15 cellular contexts compared by ENCODE assay signal in genomic region chr12:49821375-49822287, GRCh38. TPM values are rescaled to one million over a fixed set of nuclear protein-coding genes. Genes with fewer than 3 reads are reported as not detected.
DNase-seq lines count a peak whose midpoint lies in the region; ATAC-seq and TF ChIP-seq lines count a peak whose summit lies in the region.
"Had no signal": no experiment of that assay in that cellular context is flagged by ENCODE, and none has a peak within 500 bp of the region (broad histone marks: within the 10 kb centered on the region; RNA-seq: fewer than 3 reads in every experiment).

No MANE protein-coding gene starts in this region.

- ATAC-seq in activated naive CD8-positive, alpha-beta T cell treated with anti-CD3 and anti-CD28 coated beads, Interleukin-2, amount 10 ng/mL, durations not matched to agents 7 days and 5 days (ENCODE audit: low read depth), result no peak
- ATAC-seq: HCT116 had no signal

- TF ChIP-seq CTCF in HFFc6 (IDR thresholded peaks at IDR 0.05) (no peak), neural crest cell (conservative IDR thresholded peaks at IDR 0.05) (no peak)

- POLR2A ChIA-PET in activated naive CD8-positive, alpha-beta T cell treated with anti-CD3 and anti-CD28 coated beads, Interleukin-2, amount 10 ng/mL, durations not matched to agents 7 days and 5 days (lab: Charles Lee), result interaction anchor here (0.6 to 1.2 kb wide), 4 partner anchors 18 to 211 kb away, joined by 3 to 5 read pairs (median 4); partner anchors contain the start of genes BCDIN3D and TMBIM6

- no peaks in the 10 kb centered on the region for H3K9me3 Mint-ChIP-seq in T-helper 2 cell treated with Interferon-gamma antibody and Interleukin-4, amounts not matched to agents 5 μg/mL and 100 μg/mL, for 36 hours
- H3K9me3 Mint-ChIP-seq in HFFc6 (no peaks in the 10 kb centered on the region), neural crest cell (no peaks in the 10 kb centered on the region)
- H3K9me3 Mint-ChIP-seq in activated naive CD8-positive, alpha-beta T cell treated with anti-CD3 and anti-CD28 coated beads, Interleukin-2, amount 10 ng/mL, durations not matched to agents 7 days and 5 days, result no peaks in the 10 kb centered on the region
- H3K9me3 Mint-ChIP-seq: nephron progenitor cell had no signal

- peaks cover 16% of the 10 kb centered on the region for H3K4me1 Mint-ChIP-seq in T-helper 2 cell treated with Interferon-gamma antibody and Interleukin-4, amounts not matched to agents 5 μg/mL and 100 μg/mL, for 36 hours (ENCODE audit: low read depth)
- H3K4me1 Mint-ChIP-seq in HFFc6 (ENCODE audit: low read depth) (peaks cover 64% of the 10 kb centered on the region), neural crest cell (peaks cover 33% of the 10 kb centered on the region)
- peaks cover 28% of the 10 kb centered on the region for H3K4me1 Mint-ChIP-seq in activated naive CD8-positive, alpha-beta T cell treated with anti-CD3 and anti-CD28 coated beads, Interleukin-2, amount 10 ng/mL, durations not matched to agents 7 days and 5 days

- H3K27me3 Mint-ChIP-seq in T-helper 2 cell treated with Interferon-gamma antibody and Interleukin-4, amounts not matched to agents 5 μg/mL and 100 μg/mL, for 36 hours (ENCODE audit: low read depth), result peaks cover 4% of the 10 kb centered on the region
- H3K27me3 Mint-ChIP-seq in HFFc6 (ENCODE audit: insufficient read depth) (no peaks in the 10 kb centered on the region), neural crest cell (ENCODE audit: low read depth) (no peaks in the 10 kb centered on the region)
- no peaks in the 10 kb centered on the region for H3K27me3 Mint-ChIP-seq in activated naive CD8-positive, alpha-beta T cell treated with anti-CD3 and anti-CD28 coated beads, Interleukin-2, amount 10 ng/mL, durations not matched to agents 7 days and 5 days

- no peak for DNase-seq in T-helper 2 cell treated with Interferon-gamma antibody and Interleukin-4, amounts not matched to agents 5 μg/mL and 100 μg/mL, for 36 hours (ENCODE audit: low spot score)
- DNase-seq in T-helper 2 cell, result no peak
- no peak for DNase-seq in HFFc6
- no peak for DNase-seq in activated naive CD8-positive, alpha-beta T cell treated with anti-CD3 and anti-CD28 coated beads, Interleukin-2, amount 10 ng/mL, durations not matched to agents 7 days and 5 days
- no peak for DNase-seq in neural crest cell (ENCODE audit: low read depth, low spot score)
- no peak for DNase-seq in germinal center (ENCODE audit: low spot score)
- DNase-seq in NCI-H2107 (lab: John Stamatoyannopoulos, UW), result no peak
- DNase-seq in cerebellum (ENCODE audit: low spot score), result no peak
- DNase-seq: activated CD4-positive, alpha-beta T cell treated with anti-CD3 and anti-CD28 coated beads for 48 hours; activated naive CD4-positive, alpha-beta T cell; NCI-H1048; NCI-H2171 treated with DMSO at 0.1 percent for 48 hours; nephron progenitor cell; testis had no signal

- peak overlapping the region; percentile 40 for H3K4me3 Mint-ChIP-seq in T-helper 2 cell treated with Interferon-gamma antibody and Interleukin-4, amounts not matched to agents 5 μg/mL and 100 μg/mL, for 36 hours
- H3K4me3 Mint-ChIP-seq in HFFc6 (no peak overlapping the region), neural crest cell (peak overlapping the region; percentile 26)
- peak overlapping the region; percentile 53 for H3K4me3 Mint-ChIP-seq in activated naive CD8-positive, alpha-beta T cell treated with anti-CD3 and anti-CD28 coated beads, Interleukin-2, amount 10 ng/mL, durations not matched to agents 7 days and 5 days
- H3K4me3 Mint-ChIP-seq: nephron progenitor cell had no signal

- H3K36me3 Mint-ChIP-seq in T-helper 2 cell treated with Interferon-gamma antibody and Interleukin-4, amounts not matched to agents 5 μg/mL and 100 μg/mL, for 36 hours (ENCODE audit: low read depth), result peaks cover 1% of the 10 kb centered on the region
- no peaks in the 10 kb centered on the region for H3K36me3 Mint-ChIP-seq in HFFc6 (ENCODE audit: low read depth)
- peaks cover 9% of the 10 kb centered on the region for H3K36me3 Mint-ChIP-seq in activated naive CD8-positive, alpha-beta T cell treated with anti-CD3 and anti-CD28 coated beads, Interleukin-2, amount 10 ng/mL, durations not matched to agents 7 days and 5 days
- peaks cover 3% of the 10 kb centered on the region for H3K36me3 Mint-ChIP-seq in neural crest cell (ENCODE audit: low read depth)

- H3K27ac Mint-ChIP-seq in T-helper 2 cell treated with Interferon-gamma antibody and Interleukin-4, amounts not matched to agents 5 μg/mL and 100 μg/mL, for 36 hours, result no peak overlapping the region
- H3K27ac Mint-ChIP-seq in HFFc6 (peak overlapping the region; percentile 38; the same call in 1 of the 2 replicates), neural crest cell (ENCODE audit: unreplicated experiment) (no peak overlapping the region)
- peak overlapping the region; percentile 87 for H3K27ac Mint-ChIP-seq in activated naive CD8-positive, alpha-beta T cell treated with anti-CD3 and anti-CD28 coated beads, Interleukin-2, amount 10 ng/mL, durations not matched to agents 7 days and 5 days
- H3K27ac Mint-ChIP-seq: nephron progenitor cell had no signal

RNA-seq across cellular contexts. Expression of gene NCKAP5L, which starts 6.6 kb away (rescaled TPM):
- 10 to 100 TPM; 24.4 to 37.5 (median 25.0) TPM for total RNA-seq in HFFc6 (2021; fragmentation: NEBNext Ultra II Directional; extraction: Animal tissue kit (Norgen Biotek cat#: 25700))
- 10 to 100 TPM; 10.3 to 11.0 TPM for total RNA-seq in activated naive CD8-positive, alpha-beta T cell treated with anti-CD3 and anti-CD28 coated beads, Interleukin-2, amount 10 ng/mL, durations not matched to agents 7 days and 5 days
- 40.8 and 45.0 TPM in 2 replicates for total RNA-seq in neural crest cell
- total RNA-seq in cerebellum, result 18.4 TPM

RNA-seq across cellular contexts. Expression of gene BCDIN3D, which starts 21.3 kb away (rescaled TPM):
- 1 to 10 TPM; 1.5 to 2.9 (median 2.0) TPM for total RNA-seq in HFFc6 (2021; fragmentation: NEBNext Ultra II Directional; extraction: Animal tissue kit (Norgen Biotek cat#: 25700))
- total RNA-seq in activated naive CD8-positive, alpha-beta T cell treated with anti-CD3 and anti-CD28 coated beads, Interleukin-2, amount 10 ng/mL, durations not matched to agents 7 days and 5 days, result 10 to 100 TPM in 1 of 2 experiments, 1 to 10 TPM in 1; 9.3 to 11.4 TPM
- 7.9 and 9.6 TPM in 2 replicates for total RNA-seq in neural crest cell
- 5.0 TPM for total RNA-seq in cerebellum

Comparison
In these comparisons a context has a peak if more than half of its experiments do, and no peak if none do; other contexts are left out.
1. H3K27ac Mint-ChIP-seq: peak in HFFc6 (single experiment) and activated naive CD8-positive, alpha-beta T cell treated with anti-CD3 and anti-CD28 coated beads, Interleukin-2, amount 10 ng/mL, durations not matched to agents 7 days and 5 days (single experiment); none in T-helper 2 cell treated with Interferon-gamma antibody and Interleukin-4, amounts not matched to agents 5 μg/mL and 100 μg/mL, for 36 hours (single experiment) and neural crest cell (single experiment).